In genomic region chr6:96542702-96543101, GRCh38 we compare ENCODE assay signal across 9 cellular contexts. TPM values are rescaled to one million over a fixed set of nuclear protein-coding genes. Genes with fewer than 3 reads are reported as not detected.
DNase-seq lines count a peak whose midpoint lies in the region; ATAC-seq and TF ChIP-seq lines count a peak whose summit lies in the region.
"Had no signal": no experiment of that assay in that cellular context is flagged by ENCODE, and none has a peak within 500 bp of the region (broad histone marks: within the 10 kb centered on the region; RNA-seq: fewer than 3 reads in every experiment).

No MANE protein-coding gene starts in this region.

- peak; percentile 60 for TF ChIP-seq CTCF in A673 (conservative IDR thresholded peaks at IDR 0.05; ENCODE audit: low read depth, low read length)
- peak; percentile 62 for TF ChIP-seq CTCF in coronary artery (IDR thresholded peaks at IDR 0.05)
- TF ChIP-seq CTCF in esophagus muscularis mucosa (IDR thresholded peaks at IDR 0.05), result peak in 1 of 3 experiments; percentile 14
- peak in 1 of 3 experiments; percentile 11 for TF ChIP-seq CTCF in vagina (IDR thresholded peaks at IDR 0.05)

- TF ChIP-seq POLR2A in esophagus muscularis mucosa (IDR thresholded peaks at IDR 0.05; ENCODE audit: low read depth) (no peak), vagina (IDR thresholded peaks at IDR 0.05) (no peak)

- ATAC-seq in GM18502 (IDR thresholded peaks at IDR 0.05; ENCODE audit: poor library complexity, unreplicated experiment) (peak; percentile 72), GM21381 (IDR thresholded peaks at IDR 0.05; ENCODE audit: unreplicated experiment) (no peak)

- intact Hi-C loops in A673 (cut with micrococcal nuclease; ENCODE audit: unreplicated experiment), result loop anchor here (2.0 to 5.0 kb wide), 2 partner anchors 356 to 520 kb away; no protein-coding TSS in a partner anchor
- intact Hi-C loops in esophagus muscularis mucosa (cut with DNase I), result no loop called here
- intact Hi-C loops in vagina (cut with DNase I), result no loop called here

- no peaks in the 10 kb centered on the region for H3K9me3 ChIP-seq in A673 (ENCODE audit: low read depth, low read length, poor library complexity, severe bottlenecking)
- H3K9me3 ChIP-seq in esophagus muscularis mucosa, result no peaks in the 10 kb centered on the region
- no peaks in the 10 kb centered on the region for H3K9me3 ChIP-seq in vagina

- POLR2A ChIA-PET in A673 (lab: Charles Lee; ENCODE audit: low non-redundant PET), result no interaction called here

- peak; percentile 39 for DNase-seq in A673 (ENCODE audit: low spot score)
- DNase-seq in M059J (ENCODE audit: low read depth), result peak; percentile 8
- no peak for DNase-seq in coronary artery (ENCODE audit: low spot score)
- DNase-seq in esophagus muscularis mucosa (ENCODE audit: extremely low spot score), result no peak
- no peak for DNase-seq in HK-2 (ENCODE audit: unreplicated experiment)
- DNase-seq in vagina (ENCODE audit: extremely low spot score in 2 of 2), result no peak

- BruUV-seq in A673 (replicated peaks; lab: Mats Ljungman, UMichigan), result no TSS peak

- H3K4me3 ChIP-seq in A673 (ENCODE audit: low read depth, low read length, poor library complexity, severe bottlenecking) (no peak overlapping the region), coronary artery (no peak overlapping the region), esophagus muscularis mucosa (no peak overlapping the region), vagina (no peak overlapping the region)

- H3K4me1 ChIP-seq in A673 (ENCODE audit: insufficient read depth, low read length, poor library complexity, severe bottlenecking), result no peaks in the 10 kb centered on the region
- H3K4me1 ChIP-seq in esophagus muscularis mucosa, result no peaks in the 10 kb centered on the region
- H3K4me1 ChIP-seq in vagina, result no peaks in the 10 kb centered on the region

- TF ChIP-seq EP300 in esophagus muscularis mucosa (IDR thresholded peaks at IDR 0.05), result no peak

- H3K27ac ChIP-seq in A673 (ENCODE audit: low read depth, low read length, poor library complexity, severe bottlenecking) (no peak overlapping the region), coronary artery (no peak overlapping the region), esophagus muscularis mucosa (replicated peaks in 1 of 4) (no peak overlapping the region), vagina (no peak overlapping the region)

- CTCF ChIA-PET in A673 (lab: Charles Lee), result no interaction called here

- peaks cover 72% of the 10 kb centered on the region for H3K36me3 ChIP-seq in A673 (ENCODE audit: insufficient read depth, low read length, poor library complexity, severe bottlenecking)
- peaks cover 29 to 97% (median 59%) of the 10 kb centered on the region in 4 donors for H3K36me3 ChIP-seq in esophagus muscularis mucosa
- H3K36me3 ChIP-seq in vagina, result peaks cover 0 to 71% of the 10 kb centered on the region in 2 donors

- H3K27me3 ChIP-seq in A673 (replicated peaks; ENCODE audit: insufficient read depth, low read depth, low read length, poor library complexity) (no peaks in the 10 kb centered on the region), esophagus muscularis mucosa (no peaks in the 10 kb centered on the region), vagina (no peaks in the 10 kb centered on the region)

RNA-seq across cellular contexts. Expression of gene FHL5, which starts 20.2 kb away (rescaled TPM):
- total RNA-seq in A673 (2021), result 0.84 TPM in 1 of 2 replicates, not detected in the other
- total RNA-seq in M059J (2014; rRNA removed; shearing (Covaris generic)), result not detected in 2 replicates
- 10 to 100 TPM; 10.8 to 33.7 (median 18.0) TPM for total RNA-seq in esophagus muscularis mucosa
- 21.4 TPM for total RNA-seq in vagina
- total RNA-seq: lung microvascular endothelial cell had no signal

RNA-seq across cellular contexts. Expression of gene UFL1, which starts 21.1 kb away (rescaled TPM):
- total RNA-seq in A673 (2021) (19.6 and 25.0 TPM in 2 replicates), esophagus muscularis mucosa (10 to 100 TPM; 21.3 to 27.0 (median 23.2) TPM), vagina (17.7 TPM)
- total RNA-seq in M059J (2014; rRNA removed; shearing (Covaris generic)), result 11.3 and 12.6 TPM in 2 replicates

Comparison
In these comparisons a context has a peak if more than half of its experiments do, and no peak if none do; other contexts are left out.
1. DNase-seq: peak in A673 (single experiment) and M059J (single experiment); none in coronary artery (single experiment), esophagus muscularis mucosa (single experiment), HK-2 (single experiment) and vagina (0 of 2).